In the genomic region with DNA sequence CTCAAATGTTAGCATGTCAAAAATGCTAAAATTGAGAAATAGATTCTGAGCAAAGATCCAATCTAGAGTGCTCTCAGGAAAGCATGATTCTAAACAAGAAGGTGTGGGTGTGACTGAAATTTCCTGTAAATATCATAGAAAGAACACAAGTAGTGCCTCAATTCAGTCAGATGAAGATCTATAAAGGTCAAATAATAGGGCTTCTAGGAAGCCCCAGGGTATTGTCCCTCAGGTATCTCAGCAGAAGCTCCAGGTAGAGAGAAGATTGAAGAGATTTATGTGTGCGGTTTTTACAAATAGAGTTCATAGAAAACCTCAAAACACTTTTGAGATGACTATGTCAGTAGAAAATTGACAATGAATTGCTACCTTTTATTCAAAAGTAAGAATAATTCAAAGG, we compare ENCODE assay signal across 27 cellular contexts. TPM values are rescaled to one million over a fixed set of nuclear protein-coding genes. Genes with fewer than 3 reads are reported as not detected.
DNase-seq lines count a peak whose midpoint lies in the region; ATAC-seq and TF ChIP-seq lines count a peak whose summit lies in the region.
"Had no signal": no experiment of that assay in that cellular context is flagged by ENCODE, and none has a peak within 500 bp of the region (broad histone marks: within the 10 kb centered on the region; RNA-seq: fewer than 3 reads in every experiment).

No MANE protein-coding gene starts in this region.

- POLR2A ChIA-PET in OCI-LY7 (lab: Charles Lee): interaction anchor here (0.6 to 1.5 kb wide), 2 partner anchors 104 to 151 kb away, joined by 3 read pairs; no protein-coding TSS in a partner anchor

- H3K4me3 Mint-ChIP-seq in activated naive CD4-positive, alpha-beta T cell treated with anti-CD3 and anti-CD28 coated beads for 36 hours: no peak overlapping the region
- H3K4me3 Mint-ChIP-seq in activated naive CD8-positive, alpha-beta T cell treated with anti-CD3 and anti-CD28 coated beads, Interleukin-2, amount 50 U/mL, for 24 hours: peak overlapping the region; percentile 25
- H3K4me3 Mint-ChIP-seq in stimulated activated naive CD8-positive, alpha-beta T cell treated with anti-CD3 and anti-CD28 coated beads, Interleukin-15, amount 100 ng/mL, for 72 hours: peak overlapping the region in 1 of 2 donors; percentile 30
- no peak overlapping the region for H3K4me3 Mint-ChIP-seq in CD14-positive monocyte
- H3K4me3 Mint-ChIP-seq: endodermal cell, neural crest cell had no signal

- no peaks in the 10 kb centered on the region for H4K20me1 ChIP-seq in OCI-LY7 (ENCODE audit: insufficient read depth, low read length)
- H4K20me1 ChIP-seq: BLaER1 treated with 17β-estradiol and CSF1 and Interleukin-3, amounts not matched to agents 10 nM and 100 nM had no signal

- H3K36me3 Mint-ChIP-seq in activated naive CD4-positive, alpha-beta T cell treated with anti-CD3 and anti-CD28 coated beads for 36 hours (ENCODE audit: low read depth): no peaks in the 10 kb centered on the region
- H3K36me3 Mint-ChIP-seq in activated naive CD8-positive, alpha-beta T cell treated with anti-CD3 and anti-CD28 coated beads, Interleukin-2, amount 50 U/mL, for 24 hours (ENCODE audit: low read depth): peaks cover 38% of the 10 kb centered on the region
- no peaks in the 10 kb centered on the region for H3K36me3 Mint-ChIP-seq in CD14-positive monocyte

- no peak for DNase-seq in activated naive CD4-positive, alpha-beta T cell treated with anti-CD3 and anti-CD28 coated beads for 36 hours
- DNase-seq in activated naive CD4-positive, alpha-beta T cell treated with Interleukin-2 at 50 U/mL for 16 hours: no peak
- DNase-seq in OCI-LY7 (ENCODE audit: low spot score): no peak
- DNase-seq in activated naive CD8-positive, alpha-beta T cell treated with anti-CD3 and anti-CD28 coated beads, Interleukin-2, amount 50 U/mL, for 24 hours: no peak
- peak; percentile 31 to 40 for DNase-seq in stimulated activated naive CD8-positive, alpha-beta T cell treated with anti-CD3 and anti-CD28 coated beads, Interleukin-15, amount 100 ng/mL, for 72 hours
- no peak for DNase-seq in UCSD-AML1 (lab: John Stamatoyannopoulos, UW; ENCODE audit: unreplicated experiment)
- DNase-seq in CD14-positive monocyte (ENCODE audit: low spot score): no peak
- DNase-seq: activated CD4-positive, alpha-beta T cell treated with anti-CD3 and anti-CD28 coated beads for 4 hours; colonic mucosa; EL; endodermal cell; esophagus squamous epithelium; gastrocnemius medialis; islet precursor cell; Kasumi-1; NCI-H1092; NCI-H2029; NCI-H226; NCI-H82; OCI-M1; right lobe of liver; SHP77; upper lobe of right lung had no signal

- H3K9me3 Mint-ChIP-seq in activated naive CD4-positive, alpha-beta T cell treated with anti-CD3 and anti-CD28 coated beads for 36 hours: peaks cover 1% of the 10 kb centered on the region
- H3K9me3 Mint-ChIP-seq in activated naive CD8-positive, alpha-beta T cell treated with anti-CD3 and anti-CD28 coated beads, Interleukin-2, amount 50 U/mL, for 24 hours: peaks cover 26% of the 10 kb centered on the region
- peaks cover 22 to 29% of the 10 kb centered on the region in 2 donors for H3K9me3 Mint-ChIP-seq in stimulated activated naive CD8-positive, alpha-beta T cell treated with anti-CD3 and anti-CD28 coated beads, Interleukin-15, amount 100 ng/mL, for 72 hours
- peaks cover 0 to 6% (median 3%) of the 10 kb centered on the region in 7 donors for H3K9me3 Mint-ChIP-seq in CD14-positive monocyte

- no peaks in the 10 kb centered on the region for H3K27me3 Mint-ChIP-seq in activated naive CD4-positive, alpha-beta T cell treated with anti-CD3 and anti-CD28 coated beads for 36 hours (ENCODE audit: low read depth)
- no peaks in the 10 kb centered on the region for H3K27me3 Mint-ChIP-seq in activated naive CD8-positive, alpha-beta T cell treated with anti-CD3 and anti-CD28 coated beads, Interleukin-2, amount 50 U/mL, for 24 hours
- no peaks in the 10 kb centered on the region for H3K27me3 Mint-ChIP-seq in stimulated activated naive CD8-positive, alpha-beta T cell treated with anti-CD3 and anti-CD28 coated beads, Interleukin-15, amount 100 ng/mL, for 72 hours
- H3K27me3 Mint-ChIP-seq in CD14-positive monocyte (ENCODE audit: low read depth in 3 of 3): no peaks in the 10 kb centered on the region

- H3K27ac Mint-ChIP-seq in activated naive CD4-positive, alpha-beta T cell treated with anti-CD3 and anti-CD28 coated beads for 36 hours: peak overlapping the region; percentile 2
- H3K27ac Mint-ChIP-seq in activated naive CD8-positive, alpha-beta T cell treated with anti-CD3 and anti-CD28 coated beads, Interleukin-2, amount 50 U/mL, for 24 hours: peak overlapping the region; percentile 90
- H3K27ac Mint-ChIP-seq in stimulated activated naive CD8-positive, alpha-beta T cell treated with anti-CD3 and anti-CD28 coated beads, Interleukin-15, amount 100 ng/mL, for 72 hours: peak overlapping the region; percentile 45 to 53
- no peak overlapping the region for H3K27ac Mint-ChIP-seq in CD14-positive monocyte
- H3K27ac Mint-ChIP-seq: endodermal cell had no signal

- no TSS peak for BruUV-seq in OCI-LY7 (replicated peaks; lab: Mats Ljungman, UMichigan)

- H2AFZ ChIP-seq in OCI-LY7 (ENCODE audit: low read length): peak overlapping the region; percentile 38; the same call in 1 of the 2 replicates

- no peaks in the 10 kb centered on the region for H3K36me3 ChIP-seq in OCI-LY7 (ENCODE audit: insufficient read depth, low read length)
- H3K36me3 ChIP-seq: BLaER1 treated with 17β-estradiol and CSF1 and Interleukin-3, amounts not matched to agents 10 nM and 100 nM; breast epithelium; colonic mucosa; esophagus squamous epithelium; gastrocnemius medialis; right lobe of liver; upper lobe of right lung had no signal

- no peaks in the 10 kb centered on the region for H3K9me2 ChIP-seq in OCI-LY7 (ENCODE audit: insufficient read depth, low read length)

- no peaks in the 10 kb centered on the region for H3K79me2 ChIP-seq in OCI-LY7 (ENCODE audit: insufficient read depth, low read depth, low read length)

- H3K4me3 ChIP-seq in OCI-LY7 (ENCODE audit: low read depth, low read length, poor library complexity, severe bottlenecking): no peak overlapping the region
- H3K4me3 ChIP-seq: BLaER1 treated with 17β-estradiol and CSF1 and Interleukin-3, amounts not matched to agents 10 nM and 100 nM; breast epithelium; colonic mucosa; esophagus squamous epithelium; gastrocnemius medialis; right lobe of liver; upper lobe of right lung had no signal

- H3K4me1 ChIP-seq in OCI-LY7 (ENCODE audit: insufficient read depth, low read length, poor library complexity, severe bottlenecking): no peaks in the 10 kb centered on the region
- H3K4me1 ChIP-seq: BLaER1 treated with 17β-estradiol and CSF1 and Interleukin-3, amounts not matched to agents 10 nM and 100 nM; breast epithelium; colonic mucosa; esophagus squamous epithelium; gastrocnemius medialis; right lobe of liver; upper lobe of right lung had no signal

- peak; percentile 91 for ATAC-seq in activated naive CD8-positive, alpha-beta T cell treated with anti-CD3 and anti-CD28 coated beads, Interleukin-2, amount 50 U/mL, for 24 hours
- ATAC-seq in stimulated activated naive CD8-positive, alpha-beta T cell treated with anti-CD3 and anti-CD28 coated beads, Interleukin-15, amount 100 ng/mL, for 72 hours: peak; percentile 99
- no peak for ATAC-seq in GM21423 (IDR thresholded peaks at IDR 0.05; ENCODE audit: unreplicated experiment)
- ATAC-seq: gastrocnemius medialis, right lobe of liver, upper lobe of right lung had no signal

- no peak overlapping the region for H3K27ac ChIP-seq in OCI-LY7 (ENCODE audit: low read depth, low read length, poor library complexity, severe bottlenecking)
- H3K27ac ChIP-seq: BLaER1 treated with 17β-estradiol and CSF1 and Interleukin-3, amounts not matched to agents 10 nM and 100 nM; breast epithelium; colonic mucosa; esophagus squamous epithelium; gastrocnemius medialis; right lobe of liver; upper lobe of right lung had no signal

- intact Hi-C loops in activated naive CD4-positive, alpha-beta T cell treated with anti-CD3 and anti-CD28 coated beads for 36 hours (cut with micrococcal nuclease): loop anchor here (1.0 to 5.0 kb wide), 7 partner anchors 16 to 402 kb away; a partner anchor contains a TSS
- intact Hi-C loops in OCI-LY7 (cut with micrococcal nuclease; ENCODE audit: unreplicated experiment): loop anchor here (10.0 kb wide), 1 partner anchor 176 kb away; no protein-coding TSS in a partner anchor
- intact Hi-C loops in CD14-positive monocyte (cut with micrococcal nuclease): no loop called here

- peaks cover 8% of the 10 kb centered on the region; the same call in 1 of the 2 replicates for H3K9me3 ChIP-seq in OCI-LY7 (ENCODE audit: low read length)
- H3K9me3 ChIP-seq: breast epithelium, colonic mucosa, esophagus squamous epithelium, gastrocnemius medialis, right lobe of liver, upper lobe of right lung had no signal

- CTCF ChIA-PET in activated naive CD4-positive, alpha-beta T cell treated with anti-CD3 and anti-CD28 coated beads for 36 hours (lab: Charles Lee): interaction anchor here (1.4 to 2.4 kb wide), 3 partner anchors 10 to 45 kb away, joined by 3 to 10 read pairs (median 4); no protein-coding TSS in a partner anchor
- CTCF ChIA-PET in OCI-LY7 (lab: Charles Lee; ENCODE audit: unreplicated experiment): no interaction called here

- TF ChIP-seq CTCF in OCI-LY7 (conservative IDR thresholded peaks at IDR 0.05; ENCODE audit: low read length) (no peak), CD14-positive monocyte (IDR thresholded peaks at IDR 0.05) (no peak)

- H3K4me1 Mint-ChIP-seq in activated naive CD4-positive, alpha-beta T cell treated with anti-CD3 and anti-CD28 coated beads for 36 hours (ENCODE audit: low read depth): peaks cover 28% of the 10 kb centered on the region
- H3K4me1 Mint-ChIP-seq in activated naive CD8-positive, alpha-beta T cell treated with anti-CD3 and anti-CD28 coated beads, Interleukin-2, amount 50 U/mL, for 24 hours: peaks cover 58% of the 10 kb centered on the region
- peaks cover 61% of the 10 kb centered on the region for H3K4me1 Mint-ChIP-seq in stimulated activated naive CD8-positive, alpha-beta T cell treated with anti-CD3 and anti-CD28 coated beads, Interleukin-15, amount 100 ng/mL, for 72 hours
- no peaks in the 10 kb centered on the region for H3K4me1 Mint-ChIP-seq in CD14-positive monocyte
- H3K4me1 Mint-ChIP-seq: endodermal cell, neural crest cell had no signal

- no peak overlapping the region for H3K4me2 ChIP-seq in OCI-LY7 (ENCODE audit: low read length)
- H3K4me2 ChIP-seq: BLaER1 treated with 17β-estradiol and CSF1 and Interleukin-3, amounts not matched to agents 10 nM and 100 nM had no signal

RNA-seq across cellular contexts. Expression of a gene that starts 13.0 kb away (rescaled TPM):
- under 1 TPM in 1 of 2 experiments, not detected in 1; 0.81 TPM for total RNA-seq in activated naive CD4-positive, alpha-beta T cell treated with anti-CD3 and anti-CD28 coated beads for 36 hours
- under 0.01 and 0.03 TPM in 2 replicates for total RNA-seq in OCI-LY7 (2014; rRNA removed; shearing (Covaris generic))
- 0.04 and 0.18 TPM in 2 replicates for total RNA-seq in OCI-LY7 (2022)
- under 1 TPM; 0.51 to 0.79 TPM for polyA plus RNA-seq in CD14-positive monocyte

Comparison
In these comparisons a context has a peak if more than half of its experiments do, and no peak if none do; other contexts are left out.
1. DNase-seq: peak in stimulated activated naive CD8-positive, alpha-beta T cell treated with anti-CD3 and anti-CD28 coated beads, Interleukin-15, amount 100 ng/mL, for 72 hours (2 of 2); none in activated naive CD4-positive, alpha-beta T cell treated with anti-CD3 and anti-CD28 coated beads for 36 hours (single experiment), activated naive CD4-positive, alpha-beta T cell treated with Interleukin-2 at 50 U/mL for 16 hours (single experiment), OCI-LY7 (single experiment), activated naive CD8-positive, alpha-beta T cell treated with anti-CD3 and anti-CD28 coated beads, Interleukin-2, amount 50 U/mL, for 24 hours (single experiment), UCSD-AML1 (single experiment) and CD14-positive monocyte (single experiment).
2. H3K27ac Mint-ChIP-seq: peak in activated naive CD4-positive, alpha-beta T cell treated with anti-CD3 and anti-CD28 coated beads for 36 hours (single experiment), activated naive CD8-positive, alpha-beta T cell treated with anti-CD3 and anti-CD28 coated beads, Interleukin-2, amount 50 U/mL, for 24 hours (single experiment) and stimulated activated naive CD8-positive, alpha-beta T cell treated with anti-CD3 and anti-CD28 coated beads, Interleukin-15, amount 100 ng/mL, for 72 hours (2 of 2); none in CD14-positive monocyte (0 of 7).
3. intact Hi-C loops: an anchor here in activated naive CD4-positive, alpha-beta T cell treated with anti-CD3 and anti-CD28 coated beads for 36 hours (1.0 to 5.0 kb wide) and OCI-LY7 (10.0 kb wide); none called in CD14-positive monocyte.